In the genomic region with DNA sequence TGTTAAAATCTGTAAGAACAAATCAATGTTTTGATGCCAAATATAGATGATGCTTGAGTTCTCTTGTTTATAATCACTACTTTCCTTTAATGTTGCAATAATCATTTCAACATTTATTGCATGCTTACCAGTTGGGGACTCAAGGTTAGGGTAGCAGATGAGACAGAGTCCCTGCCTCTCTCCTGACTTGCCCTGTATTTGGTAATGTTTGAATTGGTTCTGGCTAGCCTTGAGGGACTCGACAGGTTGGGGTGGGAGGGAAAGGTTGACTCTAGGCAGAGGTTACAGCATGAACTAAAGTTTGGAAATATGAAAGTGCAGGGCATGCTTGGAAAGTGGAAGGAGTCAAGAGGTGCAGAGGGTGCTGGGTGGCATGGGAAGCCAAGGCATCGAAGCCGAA, we compare ENCODE assay signal across 1 cellular context.
TF ChIP-seq lines count a peak whose summit lies in the region.

No MANE protein-coding gene starts in this region.

TF ChIP-seq in liver, 16 proteins besides CTCF, POLR2A, EP300 and RAD21 (continued from another document):
- peak; percentile 69 for TF ChIP-seq HNF4G (IDR thresholded peaks at IDR 0.05)
